ENCODE assay signal across 4 cellular contexts in the genomic region with DNA sequence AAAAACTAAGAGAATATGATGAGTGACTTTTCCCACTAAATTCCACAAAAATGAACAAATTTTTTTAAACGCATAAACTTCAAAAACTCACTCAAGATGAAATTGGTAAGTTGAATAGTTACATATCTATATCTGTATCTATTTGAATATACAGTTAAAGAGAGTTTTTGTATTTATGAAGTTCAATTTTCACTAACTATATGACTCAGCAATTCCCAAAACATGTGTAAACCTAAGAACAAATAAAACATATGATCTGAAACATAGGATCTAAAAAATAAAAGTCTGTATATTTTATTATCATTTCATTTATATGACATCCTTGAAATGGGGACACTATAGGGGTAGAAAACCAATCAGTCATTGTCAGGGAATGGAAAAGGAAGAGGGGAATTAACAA.
A peak's percentile ranks its signal among the peaks of the same experiment; 100 is the strongest.
TF ChIP-seq lines count a peak whose summit lies in the region.

No MANE protein-coding gene starts in this region.

TF ChIP-seq in A549, 52 proteins besides CTCF, POLR2A, EP300 and RAD21:
- TF ChIP-seq ZC3H11A (IDR thresholded peaks at IDR 0.05) = no peak
- TF ChIP-seq HEYL (CRISPR knock-in tag; IDR thresholded peaks at IDR 0.05) = no peak
- TF ChIP-seq, protein P1, sequence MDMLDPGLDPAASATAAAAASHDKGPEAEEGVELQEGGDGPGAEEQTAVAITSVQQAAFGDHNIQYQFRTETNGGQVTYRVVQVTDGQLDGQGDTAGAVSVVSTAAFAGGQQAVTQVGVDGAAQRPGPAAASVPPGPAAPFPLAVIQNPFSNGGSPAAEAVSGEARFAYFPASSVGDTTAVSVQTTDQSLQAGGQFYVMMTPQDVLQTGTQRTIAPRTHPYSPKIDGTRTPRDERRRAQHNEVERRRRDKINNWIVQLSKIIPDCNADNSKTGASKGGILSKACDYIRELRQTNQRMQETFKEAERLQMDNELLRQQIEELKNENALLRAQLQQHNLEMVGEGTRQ (IDR thresholded peaks at IDR 0.05) = no peak
- no peak for TF ChIP-seq PHF8 (IDR thresholded peaks at IDR 0.05; ENCODE audit: borderline replicate concordance, low read depth)
- peak; percentile 63 for TF ChIP-seq MAFK (IDR thresholded peaks at IDR 0.05; ENCODE audit: partially characterized antibody)
- no peak for TF ChIP-seq HOXB5 (CRISPR knock-in tag; IDR thresholded peaks at IDR 0.05)
- no peak for TF ChIP-seq SMC3 (IDR thresholded peaks at IDR 0.05)
- TF ChIP-seq KDM1A (IDR thresholded peaks at IDR 0.05; ENCODE audit: low read depth) = no peak

TF ChIP-seq in IMR-90, 13 proteins besides CTCF, POLR2A, EP300 and RAD21:
- TF ChIP-seq NFE2L2 (IDR thresholded peaks at IDR 0.05; ENCODE audit: low read depth, low read length) (peak; percentile 79), MAZ (IDR thresholded peaks at IDR 0.05; ENCODE audit: borderline replicate concordance, low read depth, low read length) (no peak), RFX5 (IDR thresholded peaks at IDR 0.05; ENCODE audit: low read depth, low read length) (no peak)
TF ChIP-seq in IMR-90: peak in this region for 1.

TF ChIP-seq in K562, 482 proteins besides CTCF, POLR2A, EP300 and RAD21:
- TF ChIP-seq BACH1 (tag; IDR thresholded peaks at IDR 0.05) = no peak
- TF ChIP-seq ZNF316 (IDR thresholded peaks at IDR 0.05) = peak; percentile 35
- TF ChIP-seq KAT7 (CRISPR knock-in tag; IDR thresholded peaks at IDR 0.05; ENCODE audit: borderline replicate concordance) = no peak
- TF ChIP-seq, protein P2, sequence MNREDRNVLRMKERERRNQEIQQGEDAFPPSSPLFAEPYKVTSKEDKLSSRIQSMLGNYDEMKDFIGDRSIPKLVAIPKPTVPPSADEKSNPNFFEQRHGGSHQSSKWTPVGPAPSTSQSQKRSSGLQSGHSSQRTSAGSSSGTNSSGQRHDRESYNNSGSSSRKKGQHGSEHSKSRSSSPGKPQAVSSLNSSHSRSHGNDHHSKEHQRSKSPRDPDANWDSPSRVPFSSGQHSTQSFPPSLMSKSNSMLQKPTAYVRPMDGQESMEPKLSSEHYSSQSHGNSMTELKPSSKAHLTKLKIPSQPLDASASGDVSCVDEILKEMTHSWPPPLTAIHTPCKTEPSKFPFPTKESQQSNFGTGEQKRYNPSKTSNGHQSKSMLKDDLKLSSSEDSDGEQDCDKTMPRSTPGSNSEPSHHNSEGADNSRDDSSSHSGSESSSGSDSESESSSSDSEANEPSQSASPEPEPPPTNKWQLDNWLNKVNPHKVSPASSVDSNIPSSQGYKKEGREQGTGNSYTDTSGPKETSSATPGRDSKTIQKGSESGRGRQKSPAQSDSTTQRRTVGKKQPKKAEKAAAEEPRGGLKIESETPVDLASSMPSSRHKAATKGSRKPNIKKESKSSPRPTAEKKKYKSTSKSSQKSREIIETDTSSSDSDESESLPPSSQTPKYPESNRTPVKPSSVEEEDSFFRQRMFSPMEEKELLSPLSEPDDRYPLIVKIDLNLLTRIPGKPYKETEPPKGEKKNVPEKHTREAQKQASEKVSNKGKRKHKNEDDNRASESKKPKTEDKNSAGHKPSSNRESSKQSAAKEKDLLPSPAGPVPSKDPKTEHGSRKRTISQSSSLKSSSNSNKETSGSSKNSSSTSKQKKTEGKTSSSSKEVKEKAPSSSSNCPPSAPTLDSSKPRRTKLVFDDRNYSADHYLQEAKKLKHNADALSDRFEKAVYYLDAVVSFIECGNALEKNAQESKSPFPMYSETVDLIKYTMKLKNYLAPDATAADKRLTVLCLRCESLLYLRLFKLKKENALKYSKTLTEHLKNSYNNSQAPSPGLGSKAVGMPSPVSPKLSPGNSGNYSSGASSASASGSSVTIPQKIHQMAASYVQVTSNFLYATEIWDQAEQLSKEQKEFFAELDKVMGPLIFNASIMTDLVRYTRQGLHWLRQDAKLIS (CRISPR knock-in tag; IDR thresholded peaks at IDR 0.05) = no peak

TF ChIP-seq in GM23338, 12 proteins besides CTCF, POLR2A, EP300 and RAD21:
- TF ChIP-seq NANOG (IDR thresholded peaks at IDR 0.05; ENCODE audit: borderline replicate concordance) = no peak
